Comparison of ENCODE assay signal across 8 cellular contexts in the genomic region with DNA sequence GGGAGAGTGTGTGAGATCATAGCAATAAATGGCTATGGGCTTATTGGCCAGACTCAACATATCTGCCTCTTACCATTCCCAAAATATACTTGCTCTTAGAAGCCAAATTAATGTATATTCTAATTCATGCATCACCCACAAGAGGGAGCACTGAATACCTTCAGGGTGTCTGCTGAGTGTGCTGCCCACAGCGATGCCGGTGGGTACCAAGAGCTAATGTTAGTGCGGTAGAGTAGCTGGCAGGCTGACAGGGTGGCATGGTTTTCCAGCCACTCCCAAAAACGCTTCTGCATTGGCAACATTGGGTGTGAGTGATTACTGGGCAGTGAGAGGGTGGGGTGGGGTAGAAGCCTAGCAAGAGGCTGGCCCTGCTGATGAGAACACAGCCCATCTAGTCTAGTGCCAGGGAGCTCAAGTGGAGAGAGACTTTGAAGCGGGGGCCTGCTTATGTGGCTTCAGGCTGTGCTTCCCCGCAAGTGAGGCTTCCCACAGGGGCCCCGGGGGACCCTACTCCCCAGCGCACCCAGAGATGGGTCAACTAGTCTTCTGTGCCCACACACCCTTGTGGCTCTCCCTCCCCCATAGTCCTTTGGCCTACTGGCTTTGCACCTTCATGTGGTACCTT.
DNase-seq lines count a peak whose midpoint lies in the region; ATAC-seq and TF ChIP-seq lines count a peak whose summit lies in the region.

No MANE protein-coding gene starts in this region.

- peak; percentile 13 for TF ChIP-seq CTCF in HL-60 (IDR thresholded peaks at IDR 0.05; ENCODE audit: insufficient read depth, low read length)
- peak; percentile 64 for TF ChIP-seq CTCF in RWPE2 (IDR thresholded peaks at IDR 0.05; ENCODE audit: poor library complexity, severe bottlenecking)

- peak; percentile 15 for DNase-seq in DMS114 treated with DMSO at 0.1 percent for 48 hours (lab: John Stamatoyannopoulos, UW; ENCODE audit: unreplicated experiment)
- peak in 1 of 2 experiments; percentile 1 for DNase-seq in HL-60 (ENCODE audit: low read depth in 1 of 2, low spot score in 1 of 2)
- DNase-seq in RWPE2 (ENCODE audit: low spot score): peak; percentile 62
- DNase-seq in iPS-NIHi7 (ENCODE audit: extremely low spot score): peak; percentile 30
- no peak for DNase-seq in NCI-H1048 (lab: John Stamatoyannopoulos, UW)
- DNase-seq in NK-92 treated with Interleukin-12 subunit alpha and Interleukin-12 subunit beta, amount 100 ng/mL, for 24 hours (lab: John Stamatoyannopoulos, UW): no peak
- no peak for DNase-seq in effector CD8-positive, alpha-beta T cell (lab: John Stamatoyannopoulos, UW)

- H3K4me1 ChIP-seq in RWPE2 (ENCODE audit: insufficient read depth, poor library complexity, severe bottlenecking): no peaks in the 10 kb centered on the region

- no peak overlapping the region for H3K27ac ChIP-seq in HL-60 (replicated peaks)
- no peak overlapping the region for H3K27ac ChIP-seq in RWPE2 (ENCODE audit: poor library complexity, severe bottlenecking)

- no peaks in the 10 kb centered on the region for H3K36me3 ChIP-seq in RWPE2 (ENCODE audit: low read depth)

- H3K27me3 ChIP-seq in HL-60 (ENCODE audit: insufficient read depth, poor library complexity, severe bottlenecking) (no peaks in the 10 kb centered on the region), RWPE2 (ENCODE audit: insufficient read depth, poor library complexity, severe bottlenecking) (no peaks in the 10 kb centered on the region)

- no peaks in the 10 kb centered on the region for H3K9me3 ChIP-seq in RWPE2 (ENCODE audit: severe bottlenecking)

- peak; percentile 57 for ATAC-seq in RWPE2 (ENCODE audit: low read depth)
- ATAC-seq in HG03565 (IDR thresholded peaks at IDR 0.05; ENCODE audit: unreplicated experiment): no peak

- H3K4me3 ChIP-seq in HL-60 (replicated peaks; ENCODE audit: insufficient read depth, low read length) (no peak overlapping the region), RWPE2 (ENCODE audit: severe bottlenecking) (no peak overlapping the region)

Comparison
In these comparisons a context has a peak if more than half of its experiments do, and no peak if none do; other contexts are left out.
1. DNase-seq: peak in DMS114 treated with DMSO at 0.1 percent for 48 hours (single experiment), RWPE2 (single experiment) and iPS-NIHi7 (single experiment); none in NCI-H1048 (single experiment), NK-92 treated with Interleukin-12 subunit alpha and Interleukin-12 subunit beta, amount 100 ng/mL, for 24 hours (single experiment) and effector CD8-positive, alpha-beta T cell (single experiment).